Comparison of ENCODE assay signal across 1 cellular context in genomic region chr11:18590573-18590972, GRCh38.
TF ChIP-seq lines count a peak whose summit lies in the region.

No MANE protein-coding gene starts in this region.

TF ChIP-seq in WTC11, 78 proteins besides CTCF, POLR2A, EP300 and RAD21 (continued from another document):
- no peak for TF ChIP-seq FOXP4 (CRISPR knock-in tag; IDR thresholded peaks at IDR 0.05)
- no peak for TF ChIP-seq ZNF219 (CRISPR knock-in tag; IDR thresholded peaks at IDR 0.05; ENCODE audit: borderline replicate concordance)
- TF ChIP-seq E2F4 (CRISPR knock-in tag; IDR thresholded peaks at IDR 0.05; ENCODE audit: borderline replicate concordance, low read depth), result no peak
- TF ChIP-seq, protein P1, sequence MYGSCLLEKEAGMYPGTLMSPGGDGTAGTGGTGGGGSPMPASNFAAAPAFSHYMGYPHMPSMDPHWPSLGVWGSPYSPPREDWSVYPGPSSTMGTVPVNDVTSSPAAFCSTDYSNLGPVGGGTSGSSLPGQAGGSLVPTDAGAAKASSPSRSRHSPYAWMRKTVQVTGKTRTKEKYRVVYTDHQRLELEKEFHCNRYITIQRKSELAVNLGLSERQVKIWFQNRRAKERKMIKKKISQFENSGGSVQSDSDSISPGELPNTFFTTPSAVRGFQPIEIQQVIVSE (CRISPR knock-in tag; IDR thresholded peaks at IDR 0.05; ENCODE audit: borderline replicate concordance), result no peak
- TF ChIP-seq TEAD1 (CRISPR knock-in tag; IDR thresholded peaks at IDR 0.05), result no peak
